ENCODE assay signal across 1 cellular context in the genomic region with DNA sequence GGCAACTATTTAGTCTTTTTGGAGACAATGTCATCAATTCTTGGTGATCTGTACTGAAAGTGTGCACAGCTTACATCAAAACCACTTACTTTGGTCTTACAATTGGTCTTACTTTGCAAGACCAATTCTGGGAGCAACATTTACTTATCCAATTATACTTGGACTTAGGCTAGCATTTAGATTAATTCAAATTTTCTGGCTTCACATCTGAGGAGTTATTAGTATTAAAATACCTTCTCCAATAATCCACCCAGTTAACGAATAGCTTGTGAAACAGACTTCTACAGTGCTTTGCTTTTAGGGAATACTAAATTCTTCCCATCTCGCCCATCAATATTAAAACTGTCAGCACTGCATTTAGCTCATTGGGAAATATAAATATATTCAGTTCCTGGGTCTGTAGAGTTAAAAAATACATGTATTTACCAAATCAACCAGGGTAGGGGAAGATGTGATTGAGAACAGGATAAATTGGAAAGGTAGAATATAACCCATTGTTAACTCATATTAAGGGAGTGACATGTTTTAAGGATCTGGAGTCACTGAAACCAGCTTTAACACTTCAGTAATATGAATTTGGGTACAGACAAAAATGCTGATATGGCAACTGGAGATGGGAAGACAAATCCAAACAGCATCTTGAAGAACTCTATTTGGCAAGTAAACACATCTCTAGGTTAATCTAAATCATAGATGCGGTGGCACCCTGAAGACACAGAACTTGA.
TF ChIP-seq lines count a peak whose summit lies in the region.

No MANE protein-coding gene starts in this region.

TF ChIP-seq in HEK293T, 16 proteins besides CTCF, POLR2A, EP300 and RAD21:
- TF ChIP-seq ELF4 (IDR thresholded peaks at IDR 0.05) (0 out of 2 replicates have a peak, but pooled peaks have one; percentile 10), HDGF (IDR thresholded peaks at IDR 0.05; ENCODE audit: borderline replicate concordance) (no peak), FOXM1 (IDR thresholded peaks at IDR 0.05; ENCODE audit: borderline replicate concordance) (no peak), BHLHE40 (IDR thresholded peaks at IDR 0.05; ENCODE audit: borderline replicate concordance) (no peak)
TF ChIP-seq in HEK293T: peak in this region for 1.
